ENCODE assay signal across 23 cellular contexts in the genomic region with DNA sequence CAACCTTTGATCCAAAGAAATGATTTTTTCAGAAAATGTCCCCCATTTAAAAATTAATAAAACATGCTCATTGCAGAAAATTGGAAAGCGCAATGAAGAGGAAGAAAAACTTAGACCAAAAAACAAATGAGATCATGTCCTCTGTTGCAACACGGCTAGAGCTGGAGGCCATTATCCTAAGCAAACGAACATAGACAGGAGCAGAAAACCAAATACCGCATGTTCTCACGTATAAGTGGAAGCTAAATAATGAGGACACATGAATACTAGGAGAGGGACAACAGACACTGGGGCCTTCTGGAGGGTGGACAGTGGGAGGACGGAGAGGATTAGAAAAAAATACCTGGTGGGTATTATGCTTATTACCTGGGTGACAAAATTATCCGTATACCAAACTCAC. TPM values are rescaled to one million over a fixed set of nuclear protein-coding genes. Genes with fewer than 3 reads are reported as not detected.
DNase-seq lines count a peak whose midpoint lies in the region; ATAC-seq and TF ChIP-seq lines count a peak whose summit lies in the region.
"Had no signal": no experiment of that assay in that cellular context is flagged by ENCODE, and none has a peak within 500 bp of the region (broad histone marks: within the 10 kb centered on the region; RNA-seq: fewer than 3 reads in every experiment).

No MANE protein-coding gene starts in this region.

- no peaks in the 10 kb centered on the region; a peak in 1 of 4 replicates for H3K36me3 ChIP-seq in HCT116 (ENCODE audit: control insufficient read depth in 1 of 2, insufficient read depth in 2 of 2, low read length in 2 of 2)
- no peaks in the 10 kb centered on the region for H3K36me3 ChIP-seq in WERI-Rb-1
- no peaks in the 10 kb centered on the region for H3K36me3 ChIP-seq in H7 (replicated peaks; ENCODE audit: control insufficient read depth, insufficient read depth, low read length)

- ATAC-seq in HCT116 (no peak), left lobe of liver (peak; percentile 32), GM21526 (IDR thresholded peaks at IDR 0.05; ENCODE audit: low FRiP score, unreplicated experiment) (no peak)
- ATAC-seq in stimulated activated naive CD8-positive, alpha-beta T cell treated with anti-CD3 and anti-CD28 coated beads, Interleukin-15, Interleukin-2, amounts not matched to agents 100 U/mL and 50 U/mL, for 24 hours: no peak
- ATAC-seq: activated CD8-positive, alpha-beta memory T cell treated with anti-CD3 and anti-CD28 coated beads, Interleukin-2, amount 10 ng/mL, durations not matched to agents 7 days and 5 days; sciatic nerve; stimulated activated naive B cell treated with anti-CD40 and anti-IgM and Interleukin-4, amounts not matched to agents 10 μg/mL and 1 μg/mL and 100 μg/mL, for 72 hours had no signal

- no peaks in the 10 kb centered on the region for H3K27me3 ChIP-seq in HCT116 (ENCODE audit: insufficient read depth, low read length)
- no peaks in the 10 kb centered on the region for H3K27me3 ChIP-seq in WERI-Rb-1 (ENCODE audit: insufficient read depth, low read depth, severe bottlenecking)
- H3K27me3 ChIP-seq in H7 (ENCODE audit: control insufficient read depth, insufficient read depth, low read length): peaks cover 17% of the 10 kb centered on the region

- no peak for TF ChIP-seq RAD21 in HCT116 (IDR thresholded peaks at IDR 0.05; ENCODE audit: low read depth)

- peaks cover 94 to 100% of the 10 kb centered on the region in 2 experiments for H3K4me1 ChIP-seq in HCT116 (ENCODE audit: control insufficient read depth in 1 of 2, insufficient read depth in 2 of 2, low read length in 2 of 2)

- BruUV-seq in HCT116 (replicated peaks; lab: Mats Ljungman, UMichigan): no TSS peak

- intact Hi-C loops in HCT116 (cut with micrococcal nuclease): no loop called here

- H3K27ac ChIP-seq in HCT116 (ENCODE audit: low read depth, low read length): peak overlapping the region; percentile 100
- peak overlapping the region; percentile 74 for H3K27ac ChIP-seq in WERI-Rb-1
- H3K27ac ChIP-seq: KMS-11 had no signal

- H4K20me1 ChIP-seq in HCT116 (ENCODE audit: insufficient read depth): no peaks in the 10 kb centered on the region

- peak overlapping the region; percentile 22 for H3K4me2 ChIP-seq in HCT116 (ENCODE audit: low read length)
- H3K4me2 ChIP-seq: KMS-11 had no signal

- POLR2A ChIA-PET in HCT116 (lab: Charles Lee): interaction anchor here (0.6 to 3.9 kb wide), 3 partner anchors 10 to 359 kb away, joined by 3 to 20 read pairs (median 3); no protein-coding TSS in a partner anchor

- H2AFZ ChIP-seq in HCT116 (ENCODE audit: low read depth, low read length, poor library complexity, severe bottlenecking): no peak overlapping the region

- peaks cover 39% of the 10 kb centered on the region; the same call in 1 of the 2 replicates for H3K79me2 ChIP-seq in HCT116 (ENCODE audit: insufficient read depth, low read length)

- no peak for TF ChIP-seq CTCF in HCT116 (IDR thresholded peaks at IDR 0.05 in 2 of 3, conservative IDR thresholded peaks at IDR 0.05 in 1 of 3; ENCODE audit: borderline replicate concordance in 1 of 3, insufficient read depth in 1 of 3, low read depth in 2 of 3, low read length in 2 of 3)
- TF ChIP-seq CTCF in NB4 (IDR thresholded peaks at IDR 0.05; ENCODE audit: low read depth, low read length): no peak
- TF ChIP-seq CTCF in WERI-Rb-1 (IDR thresholded peaks at IDR 0.05; ENCODE audit: low read depth, low read length): no peak

- RAD21 ChIA-PET in HCT116 (lab: Charles Lee; ENCODE audit: low non-redundant PET in 1 of 2, low total read pairs in 2 of 2, uncharacterized antibody in 2 of 2, unreplicated experiment in 2 of 2): interaction anchor here in 1 of 2 experiments (0.8 kb wide), 1 partner anchor 10 kb away, joined by 3 read pairs; no protein-coding TSS in a partner anchor

- H3K9me2 ChIP-seq in HCT116 (ENCODE audit: insufficient read depth): no peaks in the 10 kb centered on the region

- H3K9me3 ChIP-seq in HCT116 (ENCODE audit: control insufficient read depth in 1 of 2, insufficient read depth in 1 of 2, low read depth in 1 of 2, low read length in 2 of 2) (no peaks in the 10 kb centered on the region), WERI-Rb-1 (ENCODE audit: severe bottlenecking) (no peaks in the 10 kb centered on the region)

- DNase-seq in HCT116 (ENCODE audit: low read depth, low spot score): no peak
- peak; percentile 46 for DNase-seq in NB4 (ENCODE audit: low read depth)
- no peak for DNase-seq in WERI-Rb-1
- no peak for DNase-seq in left lobe of liver (ENCODE audit: low spot score)
- DNase-seq in superior temporal gyrus (ENCODE audit: extremely low spot score): no peak
- no peak for DNase-seq in stimulated activated naive CD8-positive, alpha-beta T cell treated with anti-CD3 and anti-CD28 coated beads, Interleukin-15, Interleukin-2, amounts not matched to agents 100 U/mL and 50 U/mL, for 24 hours
- no peak for DNase-seq in H7
- DNase-seq: activated B cell treated with CpG ODN at 0.5 μM for 24 hours; activated CD8-positive, alpha-beta memory T cell treated with anti-CD3 and anti-CD28 coated beads, Interleukin-2, amount 10 ng/mL, durations not matched to agents 7 days and 5 days; activated T-cell treated with anti-CD3 and anti-CD28 coated beads, Interleukin-2, amount 50 U/mL, for 48 hours; amygdala; C1 segment of cervical spinal cord; DND-41; mammary epithelial cell; NCI-H1930; NCI-H2227 treated with DMSO at 0.1 percent for 48 hours; NCI-H748 treated with DMSO at 0.1 percent for 48 hours; posterior cingulate gyrus; stimulated activated naive B cell treated with anti-CD40 and anti-IgM and Interleukin-4, amounts not matched to agents 10 μg/mL and 1 μg/mL and 100 μg/mL, for 72 hours had no signal

- CTCF ChIA-PET in HCT116 (lab: Charles Lee): interaction anchor here (1.0 to 3.4 kb wide), 7 partner anchors 11 to 246 kb away, joined by 3 to 13 read pairs (median 5); no protein-coding TSS in a partner anchor

- TF ChIP-seq POLR2A in HCT116 (IDR thresholded peaks at IDR 0.05; ENCODE audit: borderline replicate concordance, extremely low read depth, insufficient read depth, insufficient read length): no peak
- no peak for TF ChIP-seq POLR2A in NB4 (IDR thresholded peaks at IDR 0.05; ENCODE audit: extremely low read depth, insufficient read length)

- no peak overlapping the region for H3K4me3 ChIP-seq in HCT116 (replicated peaks in 1 of 2; ENCODE audit: low read depth in 1 of 2, low read length in 2 of 2)
- no peak overlapping the region for H3K4me3 ChIP-seq in NB4 (ENCODE audit: low read depth, low read length)
- H3K4me3 ChIP-seq in WERI-Rb-1 (ENCODE audit: low read depth, low read length): no peak overlapping the region; the same call in 1 of the 2 replicates
- H3K4me3 ChIP-seq in H7 (ENCODE audit: insufficient read depth, low read depth, low read length): no peak overlapping the region

- H3K9ac ChIP-seq in HCT116 (ENCODE audit: low read length): peak overlapping the region; percentile 63
- H3K9ac ChIP-seq: KMS-11 had no signal

TF ChIP-seq in HCT116, 20 proteins besides CTCF, POLR2A, EP300 and RAD21 (continues in another document):
- no peak for TF ChIP-seq EZH2phosphoT487 (IDR thresholded peaks at IDR 0.05; ENCODE audit: borderline replicate concordance)
- TF ChIP-seq SP1 (IDR thresholded peaks at IDR 0.05; ENCODE audit: low read depth): no peak
- TF ChIP-seq, protein P1, sequence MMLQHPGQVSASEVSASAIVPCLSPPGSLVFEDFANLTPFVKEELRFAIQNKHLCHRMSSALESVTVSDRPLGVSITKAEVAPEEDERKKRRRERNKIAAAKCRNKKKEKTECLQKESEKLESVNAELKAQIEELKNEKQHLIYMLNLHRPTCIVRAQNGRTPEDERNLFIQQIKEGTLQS (IDR thresholded peaks at IDR 0.05): no peak
- no peak for TF ChIP-seq EGR1 (IDR thresholded peaks at IDR 0.05; ENCODE audit: low read depth)
- no peak for TF ChIP-seq POLR2AphosphoS5 (IDR thresholded peaks at IDR 0.05; ENCODE audit: low read depth, low read length)
- no peak for TF ChIP-seq ZFX (IDR thresholded peaks at IDR 0.05)
- TF ChIP-seq SRF (IDR thresholded peaks at IDR 0.05; ENCODE audit: low read depth): no peak
- TF ChIP-seq EZH2 (IDR thresholded peaks at IDR 0.05): no peak
- TF ChIP-seq ZNF274 (IDR thresholded peaks at IDR 0.05; ENCODE audit: low read depth, low read length): no peak
- TF ChIP-seq, protein P2, sequence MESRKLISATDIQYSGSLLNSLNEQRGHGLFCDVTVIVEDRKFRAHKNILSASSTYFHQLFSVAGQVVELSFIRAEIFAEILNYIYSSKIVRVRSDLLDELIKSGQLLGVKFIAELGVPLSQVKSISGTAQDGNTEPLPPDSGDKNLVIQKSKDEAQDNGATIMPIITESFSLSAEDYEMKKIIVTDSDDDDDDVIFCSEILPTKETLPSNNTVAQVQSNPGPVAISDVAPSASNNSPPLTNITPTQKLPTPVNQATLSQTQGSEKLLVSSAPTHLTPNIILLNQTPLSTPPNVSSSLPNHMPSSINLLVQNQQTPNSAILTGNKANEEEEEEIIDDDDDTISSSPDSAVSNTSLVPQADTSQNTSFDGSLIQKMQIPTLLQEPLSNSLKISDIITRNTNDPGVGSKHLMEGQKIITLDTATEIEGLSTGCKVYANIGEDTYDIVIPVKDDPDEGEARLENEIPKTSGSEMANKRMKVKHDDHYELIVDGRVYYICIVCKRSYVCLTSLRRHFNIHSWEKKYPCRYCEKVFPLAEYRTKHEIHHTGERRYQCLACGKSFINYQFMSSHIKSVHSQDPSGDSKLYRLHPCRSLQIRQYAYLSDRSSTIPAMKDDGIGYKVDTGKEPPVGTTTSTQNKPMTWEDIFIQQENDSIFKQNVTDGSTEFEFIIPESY (IDR thresholded peaks at IDR 0.05; ENCODE audit: extremely low read depth, insufficient replicate concordance, low read length): no peak
- no peak for TF ChIP-seq CBX3 (IDR thresholded peaks at IDR 0.05; ENCODE audit: low read depth)

RNA-seq across cellular contexts. Expression of a gene that starts 39.0 kb away (rescaled TPM):
- total RNA-seq in HCT116 (2021; ENCODE audit: unreplicated experiment) (3.8 TPM), left lobe of liver (5.2 TPM)
- 4.9 and 6.4 TPM in 2 replicates for polyA plus RNA-seq in HCT116 (2012)
- not detected in 2 replicates for total RNA-seq in H7 (2014; rRNA removed; shearing (Covaris generic))
- total RNA-seq: neural crest cell had no signal
